ENCODE assay signal across 24 cellular contexts in the genomic region with DNA sequence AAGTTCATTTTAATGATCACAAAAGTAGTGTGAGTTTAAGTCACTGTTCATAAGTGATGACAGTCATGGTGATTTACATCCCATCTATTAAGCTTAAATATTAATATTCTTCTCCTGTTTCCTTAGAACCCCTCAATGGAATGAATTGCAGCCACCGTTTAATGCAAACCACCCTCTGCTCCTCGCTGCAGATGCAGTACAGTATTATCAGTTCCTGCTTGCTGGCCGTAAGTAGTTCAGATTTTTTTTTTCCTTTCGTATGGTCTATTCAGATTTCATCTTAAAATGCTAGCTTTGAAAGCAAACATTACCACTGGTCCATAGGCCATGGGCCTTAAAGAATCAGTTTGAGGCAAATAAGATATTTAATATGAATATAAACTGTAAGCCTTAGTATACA.
"Had no signal": no experiment of that assay in that cellular context is flagged by ENCODE, and none has a peak within 500 bp of the region (broad histone marks: within the 10 kb centered on the region; RNA-seq: fewer than 3 reads in every experiment).

No MANE protein-coding gene starts in this region.

- H3K4me2 ChIP-seq: neural progenitor cell had no signal

- DNase-seq: dorsolateral prefrontal cortex; effector CD4-positive, alpha-beta T cell; head of caudate nucleus; left ventricle myocardium superior; mucosa of descending colon; naive B cell; right lobe of liver; small intestine; stimulated activated CD4-positive, alpha-beta T cell treated with anti-CD3 and anti-CD28 coated beads, Interleukin-15, amount 100 ng/mL, for 24 hours; stimulated activated CD4-positive, alpha-beta T cell treated with anti-CD3 and anti-CD28 coated beads, Interleukin-2, amount 100 ng/mL, for 48 hours; stimulated activated naive B cell treated with anti-CD40 and anti-IgM and Interleukin-4, amounts not matched to agents 10 μg/mL and 1 μg/mL and 100 μg/mL, for 72 hours; upper lobe of left lung had no signal

- FAIRE-seq: frontal cortex, keratinocyte, urothelium cell line had no signal

- H3K9me3 ChIP-seq: mucosa of descending colon, right lobe of liver, thoracic aorta, tibial nerve, upper lobe of left lung had no signal

- H3K4me3 ChIP-seq: dorsolateral prefrontal cortex, lung, mucosa of descending colon, neural progenitor cell, right lobe of liver, thoracic aorta, tibial nerve, upper lobe of left lung had no signal

- H2AFZ ChIP-seq: neural progenitor cell, parathyroid adenoma had no signal

- H3K4me1 Mint-ChIP-seq: memory B cell; naive B cell; neural progenitor cell; stimulated activated naive B cell treated with anti-CD40 and anti-IgM and Interleukin-4, amounts not matched to agents 10 μg/mL and 1 μg/mL and 100 μg/mL, for 72 hours had no signal

- H3K4me3 Mint-ChIP-seq: memory B cell; naive B cell; natural killer cell treated with Interleukin-12 subunit alpha and Interleukin-12 subunit beta and Interleukin-15 and Interleukin-18, amount 100 ng/mL, for 72 hours; neural progenitor cell; stimulated activated naive B cell treated with anti-CD40 and anti-IgM and Interleukin-4, amounts not matched to agents 10 μg/mL and 1 μg/mL and 100 μg/mL, for 72 hours; stimulated activated naive CD8-positive, alpha-beta T cell treated with anti-CD3 and anti-CD28 coated beads, Interleukin-15, Interleukin-2, amounts not matched to agents 100 ng/mL and 50 ng/mL, for 24 hours had no signal

- H3K27me3 ChIP-seq: dorsolateral prefrontal cortex, neural progenitor cell, right lobe of liver, tibial nerve, upper lobe of left lung had no signal

- H3K36me3 ChIP-seq: neural progenitor cell, thoracic aorta had no signal

- H3K79me2 ChIP-seq: parathyroid adenoma had no signal

- H3K27ac ChIP-seq: dorsolateral prefrontal cortex, neural progenitor cell, parathyroid adenoma, right lobe of liver, thoracic aorta, tibial nerve, upper lobe of left lung had no signal

- H3K9me3 Mint-ChIP-seq: natural killer cell treated with Interleukin-12 subunit alpha and Interleukin-12 subunit beta and Interleukin-15 and Interleukin-18, amount 100 ng/mL, for 72 hours; neural progenitor cell; stimulated activated naive CD8-positive, alpha-beta T cell treated with anti-CD3 and anti-CD28 coated beads, Interleukin-15, Interleukin-2, amounts not matched to agents 100 ng/mL and 50 ng/mL, for 24 hours had no signal

- H3K4me1 ChIP-seq: parathyroid adenoma, right lobe of liver, tibial nerve, upper lobe of left lung had no signal

- H3K27me3 Mint-ChIP-seq: memory B cell; naive B cell; natural killer cell treated with Interleukin-12 subunit alpha and Interleukin-12 subunit beta and Interleukin-15 and Interleukin-18, amount 100 ng/mL, for 72 hours; progenitor cell of endocrine pancreas; stimulated activated naive B cell treated with anti-CD40 and anti-IgM and Interleukin-4, amounts not matched to agents 10 μg/mL and 1 μg/mL and 100 μg/mL, for 72 hours; stimulated activated naive CD8-positive, alpha-beta T cell treated with anti-CD3 and anti-CD28 coated beads, Interleukin-15, Interleukin-2, amounts not matched to agents 100 ng/mL and 50 ng/mL, for 24 hours had no signal

- H3K27ac Mint-ChIP-seq: memory B cell; natural killer cell treated with Interleukin-12 subunit alpha and Interleukin-12 subunit beta and Interleukin-15 and Interleukin-18, amount 100 ng/mL, for 72 hours; neural progenitor cell; progenitor cell of endocrine pancreas; stimulated activated naive B cell treated with anti-CD40 and anti-IgM and Interleukin-4, amounts not matched to agents 10 μg/mL and 1 μg/mL and 100 μg/mL, for 72 hours; stimulated activated naive CD8-positive, alpha-beta T cell treated with anti-CD3 and anti-CD28 coated beads, Interleukin-15, Interleukin-2, amounts not matched to agents 100 ng/mL and 50 ng/mL, for 24 hours had no signal

- ATAC-seq: left ventricle myocardium superior; mucosa of descending colon; natural killer cell treated with Interleukin-12 subunit alpha and Interleukin-12 subunit beta and Interleukin-15 and Interleukin-18, amount 100 ng/mL, for 72 hours; right lobe of liver; stimulated activated naive B cell treated with anti-CD40 and anti-IgM and Interleukin-4, amounts not matched to agents 10 μg/mL and 1 μg/mL and 100 μg/mL, for 72 hours had no signal
